8 cellular contexts compared by ENCODE assay signal in genomic region chr16:30557950-30558788, GRCh38. TPM values are rescaled to one million over a fixed set of nuclear protein-coding genes. Genes with fewer than 3 reads are reported as not detected.
A peak's percentile ranks its signal among the peaks of the same experiment; 100 is the strongest.
DNase-seq lines count a peak whose midpoint lies in the region; ATAC-seq and TF ChIP-seq lines count a peak whose summit lies in the region.

Gene ZNF764 (minus strand): TSS chr16:30558374. CDS start chr16:30558182, 192 bp downstream.

- H3K36me3 Mint-ChIP-seq in activated B cell treated with CpG ODN at 0.5 μM for 24 hours (ENCODE audit: low read depth) = peaks cover 31% of the 10 kb centered on the region

- intact Hi-C loops in activated B cell treated with CpG ODN at 0.5 μM for 24 hours (cut with micrococcal nuclease) (loop anchor here (1.0 to 10.0 kb wide), 10 partner anchors 14 to 367 kb away; partner anchors contain the start of genes DCTPP1, FBRS, FBXL19 and PRR14), spleen (cut with DNase I; ENCODE audit: low total_unique reads) (no loop called here)

- H3K27me3 ChIP-seq in spleen (replicated peaks in 1 of 7) = peaks cover 0 to 4% (median 0%) of the 10 kb centered on the region in 7 donors

- peak within 1 kb of the TSS; percentile 83 for H3K4me3 Mint-ChIP-seq in activated B cell treated with CpG ODN at 0.5 μM for 24 hours

- ATAC-seq in GM18909 (IDR thresholded peaks at IDR 0.05; ENCODE audit: poor library complexity, unreplicated experiment) (peak; percentile 86), HG03175 (IDR thresholded peaks at IDR 0.05; ENCODE audit: unreplicated experiment) (peak; percentile 90), activated B cell treated with CpG ODN at 0.5 μM for 24 hours (ENCODE audit: low read depth) (peak; percentile 93)

- H3K4me3 ChIP-seq in AG09309 (ENCODE audit: control insufficient read depth, low read depth, low read length) (peak within 1 kb of the TSS; percentile 89), spleen (peak within 1 kb of the TSS; percentile 68 to 97 (median 80))

- H3K9me3 Mint-ChIP-seq in activated B cell treated with CpG ODN at 0.5 μM for 24 hours = no peaks in the 10 kb centered on the region

- POLR2A ChIA-PET in activated B cell treated with CpG ODN at 0.5 μM for 24 hours (lab: Charles Lee) = interaction anchor here (0.5 to 6.3 kb wide), 40 partner anchors 10 to 492 kb away, joined by 3 to 152 read pairs (median 6); partner anchors contain the start of genes ALDOA, DCTPP1, FBRS and ITGAL

- no peaks in the 10 kb centered on the region for H3K9me3 ChIP-seq in spleen

- peak in 2 of 3 donors; percentile 23 to 42 for TF ChIP-seq POLR2A in spleen (IDR thresholded peaks at IDR 0.05)

- H3K4me1 ChIP-seq in spleen = peaks cover 17 to 90% (median 51%) of the 10 kb centered on the region in 6 donors

- H3K27me3 Mint-ChIP-seq in activated B cell treated with CpG ODN at 0.5 μM for 24 hours = no peaks in the 10 kb centered on the region

- TF ChIP-seq CTCF in AG09309 (IDR thresholded peaks at IDR 0.05; ENCODE audit: control insufficient read depth, insufficient read depth, low read depth, low read length, missing control alignments) (no peak), activated B cell treated with CpG ODN at 0.5 μM for 24 hours (IDR thresholded peaks at IDR 0.05) (no peak), spleen (IDR thresholded peaks at IDR 0.05 in 8 of 11, conservative IDR thresholded peaks at IDR 0.05 in 3 of 11) (peak in 6 of 11 experiments; percentile 12 to 31 (median 24))

- DNase-seq in AG09309 (ENCODE audit: low read depth) = peak; percentile 85
- DNase-seq in NCI-H345 (lab: John Stamatoyannopoulos, UW) = peak; percentile 99
- DNase-seq in activated B cell treated with CpG ODN at 0.5 μM for 24 hours = peak; percentile 91
- DNase-seq in caudate nucleus (lab: John Stamatoyannopoulos, UW) = peak; percentile 69 to 99 (median 96)
- peak; percentile 98 for DNase-seq in inferior parietal cortex (ENCODE audit: extremely low spot score)
- DNase-seq in spleen = peak; percentile 99

- H3K27ac Mint-ChIP-seq in activated B cell treated with CpG ODN at 0.5 μM for 24 hours = peak within 1 kb of the TSS; percentile 84

- peak within 1 kb of the TSS; percentile 78 for H3K27ac ChIP-seq in caudate nucleus (ENCODE audit: low read depth, low read length)
- peak within 1 kb of the TSS; percentile 96 to 99 (median 98) for H3K27ac ChIP-seq in spleen

- H3K36me3 ChIP-seq in spleen = peaks cover 0 to 35% (median 23%) of the 10 kb centered on the region in 6 donors

- CTCF ChIA-PET in activated B cell treated with CpG ODN at 0.5 μM for 24 hours (lab: Charles Lee) = interaction anchor here (0.9 to 2.5 kb wide), 10 partner anchors 13 to 128 kb away, joined by 3 to 16 read pairs (median 4); partner anchors contain the start of genes DCTPP1, PRR14, ZNF688 and ZNF747

- peaks cover 43% of the 10 kb centered on the region for H3K4me1 Mint-ChIP-seq in activated B cell treated with CpG ODN at 0.5 μM for 24 hours

- WGBS in spleen, 5 donors = 0 to 1% (median 0%) methylated on average over 24 to 75 of the region's 75 CpGs

RNA-seq across cellular contexts. Expression of gene ZNF764, which starts in this region (rescaled TPM):
- 16.1 and 19.2 TPM in 2 replicates for total RNA-seq in activated B cell treated with CpG ODN at 0.5 μM for 24 hours
- 10 to 100 TPM; 11.6 to 18.6 (median 13.5) TPM for total RNA-seq in spleen
- 1 to 10 TPM; 3.4 to 7.4 (median 4.1) TPM for polyA plus RNA-seq in spleen

Comparison
In these comparisons a context has a peak if more than half of its experiments do, and no peak if none do; other contexts are left out.
1. Peak in every context shown above with its lines: DNase-seq, ATAC-seq, H3K4me3 ChIP-seq and H3K27ac ChIP-seq.
2. CTCF ChIP-seq: peak in spleen (6 of 11); none in AG09309 (single experiment) and activated B cell treated with CpG ODN at 0.5 μM for 24 hours (single experiment).